Comparison of ENCODE assay signal across 28 cellular contexts in genomic region chr14:47194051-47194450, GRCh38.
DNase-seq lines count a peak whose midpoint lies in the region; ATAC-seq, FAIRE-seq and TF ChIP-seq lines count a peak whose summit lies in the region.
"Had no signal": no experiment of that assay in that cellular context is flagged by ENCODE, and none has a peak within 500 bp of the region (broad histone marks: within the 10 kb centered on the region; RNA-seq: fewer than 3 reads in every experiment).

No MANE protein-coding gene starts in this region.

- POLR2A ChIA-PET in A549 (lab: Yijun Ruan, JAX), result no interaction called here

- peak; percentile 49 for FAIRE-seq in A549 (lab: Jason Lieb, UNC)
- no peak for FAIRE-seq in bronchial epithelial cell (lab: Jason Lieb, UNC)
- peak; percentile 70 for FAIRE-seq in kidney (lab: Jason Lieb, UNC)
- FAIRE-seq: A204.1, D721Med, H1 had no signal

- no peaks in the 10 kb centered on the region for H3K27me3 ChIP-seq in bronchial epithelial cell (ENCODE audit: control insufficient read depth, insufficient read depth, low read length)
- H3K27me3 ChIP-seq: BLaER1 treated with 17β-estradiol and CSF1 and Interleukin-3, amounts not matched to agents 10 nM and 100 nM; cardiac muscle cell; thyroid gland had no signal

- H3K9me3 Mint-ChIP-seq in activated naive CD4-positive, alpha-beta T cell treated with anti-CD3 and anti-CD28 coated beads, Interleukin-2, amount 50 U/mL, for 72 hours, result peaks cover 0 to 5% of the 10 kb centered on the region in 2 donors
- H3K9me3 Mint-ChIP-seq: activated B cell treated with CpG ODN at 0.5 μM for 24 hours; memory B cell; stimulated activated naive CD8-positive, alpha-beta T cell treated with anti-CD3 and anti-CD28 coated beads, Interleukin-15, Interleukin-2, amounts not matched to agents 100 ng/mL and 50 ng/mL, for 24 hours had no signal

- H3K27ac Mint-ChIP-seq in activated naive CD4-positive, alpha-beta T cell treated with anti-CD3 and anti-CD28 coated beads, Interleukin-2, amount 50 U/mL, for 72 hours, result no peak overlapping the region
- H3K27ac Mint-ChIP-seq: activated B cell treated with CpG ODN at 0.5 μM for 24 hours; activated naive CD8-positive, alpha-beta T cell treated with anti-CD3 and anti-CD28 coated beads, Interleukin-2, amount 50 U/mL, for 24 hours; memory B cell; stimulated activated naive CD8-positive, alpha-beta T cell treated with anti-CD3 and anti-CD28 coated beads, Interleukin-15, Interleukin-2, amounts not matched to agents 100 ng/mL and 50 ng/mL, for 24 hours had no signal

- DNase-seq in A549 (ENCODE audit: low read depth in 1 of 2, low spot score in 1 of 2) (no peak), NCI-H226 (peak; percentile 53), bronchial epithelial cell (ENCODE audit: low read depth) (peak; percentile 38), kidney (no peak), NCI-H69 (lab: John Stamatoyannopoulos, UW) (no peak), mesenteric fat pad (ENCODE audit: low spot score) (no peak)
- no peak for DNase-seq in activated naive CD4-positive, alpha-beta T cell treated with anti-CD3 and anti-CD28 coated beads, Interleukin-2, amount 50 U/mL, for 72 hours (ENCODE audit: low spot score in 2 of 2)
- DNase-seq: activated B cell treated with CpG ODN at 0.5 μM for 24 hours; activated CD4-positive, alpha-beta T cell treated with anti-CD3 and anti-CD28 coated beads, Interleukin-2, amount 50 U/mL, for 4 hours; activated effector memory CD4-positive, alpha-beta T cell treated with Interleukin-2 at 50 U/mL for 16 hours; activated naive CD8-positive, alpha-beta T cell treated with anti-CD3 and anti-CD28 coated beads, Interleukin-2, amount 50 U/mL, for 24 hours; erythroblast; NCI-H1417 treated with DMSO at 0.1 percent for 48 hours; NCI-H2171 treated with DMSO at 0.1 percent for 48 hours; NCI-H526; occipital lobe; retina; T1000; thyroid gland had no signal

- H3K9ac ChIP-seq in kidney (ENCODE audit: low read length in 2 of 2), result no peak overlapping the region
- H3K9ac ChIP-seq: BLaER1 treated with 17β-estradiol and CSF1 and Interleukin-3, amounts not matched to agents 10 nM and 100 nM had no signal

- CTCF ChIA-PET in A549 (lab: Yijun Ruan, JAX), result no interaction called here

- no peak for TF ChIP-seq CTCF in A549 (IDR thresholded peaks at IDR 0.05)
- TF ChIP-seq CTCF in bronchial epithelial cell (IDR thresholded peaks at IDR 0.05; ENCODE audit: insufficient read depth, low read length, severe bottlenecking), result no peak
- TF ChIP-seq CTCF in kidney (IDR thresholded peaks at IDR 0.05; ENCODE audit: borderline replicate concordance, extremely low read depth, insufficient read depth), result no peak

- no peak overlapping the region for H3K4me3 ChIP-seq in A549
- H3K4me3 ChIP-seq in bronchial epithelial cell (ENCODE audit: low read depth, low read length), result no peak overlapping the region
- no peak overlapping the region for H3K4me3 ChIP-seq in kidney (ENCODE audit: low read length in 2 of 2)
- H3K4me3 ChIP-seq: BLaER1 treated with 17β-estradiol and CSF1 and Interleukin-3, amounts not matched to agents 10 nM and 100 nM; cardiac muscle cell; thyroid gland had no signal

- 0% methylated on average over 1 of the region's 1 CpG for WGBS in A549 (ENCODE audit: missing lambda C conversion rate)

- no peak for TF ChIP-seq POLR2A in A549 (IDR thresholded peaks at IDR 0.05; ENCODE audit: low read length)

- no peak overlapping the region for H3K4me2 ChIP-seq in A549

- no peak for TF ChIP-seq RAD21 in A549 (conservative IDR thresholded peaks at IDR 0.05 in 1 of 2, IDR thresholded peaks at IDR 0.05 in 1 of 2)

- ATAC-seq in A549 (no peak), HG02571 (IDR thresholded peaks at IDR 0.05; ENCODE audit: unreplicated experiment) (no peak)
- no peak for ATAC-seq in activated naive CD4-positive, alpha-beta T cell treated with anti-CD3 and anti-CD28 coated beads, Interleukin-2, amount 50 U/mL, for 72 hours
- ATAC-seq: activated naive CD8-positive, alpha-beta T cell treated with anti-CD3 and anti-CD28 coated beads, Interleukin-2, amount 50 U/mL, for 24 hours had no signal

- no peaks in the 10 kb centered on the region for H3K4me1 ChIP-seq in A549
- H3K4me1 ChIP-seq in kidney (ENCODE audit: control insufficient read depth in 1 of 2, insufficient read depth in 1 of 2, low read depth in 1 of 2, low read length in 2 of 2), result no peaks in the 10 kb centered on the region
- H3K4me1 ChIP-seq: thyroid gland had no signal

- H3K9me3 ChIP-seq in A549 (no peaks in the 10 kb centered on the region; the same call in 2 of the 3 replicates), kidney (ENCODE audit: control insufficient read depth in 1 of 2, low read length in 2 of 2) (no peaks in the 10 kb centered on the region)
- H3K9me3 ChIP-seq: BLaER1 treated with 17β-estradiol and CSF1 and Interleukin-3, amounts not matched to agents 10 nM and 100 nM; thyroid gland had no signal

- H3K27ac ChIP-seq in A549 (no peak overlapping the region), kidney (ENCODE audit: low read depth in 2 of 2, low read length in 2 of 2) (no peak overlapping the region)
- H3K27ac ChIP-seq: BLaER1 treated with 17β-estradiol and CSF1 and Interleukin-3, amounts not matched to agents 10 nM and 100 nM; cardiac muscle cell; HL-60; thyroid gland had no signal

- no peak for TF ChIP-seq EP300 in A549 (IDR thresholded peaks at IDR 0.05)

- no peaks in the 10 kb centered on the region for H3K36me3 ChIP-seq in bronchial epithelial cell (ENCODE audit: control insufficient read depth, insufficient read depth, low read length)
- no peaks in the 10 kb centered on the region for H3K36me3 ChIP-seq in kidney (ENCODE audit: control insufficient read depth in 1 of 2, insufficient read depth in 2 of 2, low read length in 2 of 2)
- H3K36me3 ChIP-seq: BLaER1 treated with 17β-estradiol and CSF1 and Interleukin-3, amounts not matched to agents 10 nM and 100 nM; cardiac muscle cell; thyroid gland had no signal

- intact Hi-C loops in kidney (cut with DNase I), result no loop called here

- H3K36me3 Mint-ChIP-seq in activated naive CD4-positive, alpha-beta T cell treated with anti-CD3 and anti-CD28 coated beads, Interleukin-2, amount 50 U/mL, for 72 hours, result no peaks in the 10 kb centered on the region
- H3K36me3 Mint-ChIP-seq: memory B cell had no signal

TF ChIP-seq in A549, 52 proteins besides CTCF, POLR2A, EP300 and RAD21:
- no peak for TF ChIP-seq FOSL2 (IDR thresholded peaks at IDR 0.05)
- peak; percentile 14; the same call in 1 of the 2 replicates for TF ChIP-seq FOSL2 (CRISPR knock-in tag; IDR thresholded peaks at IDR 0.05)
- no peak for TF ChIP-seq GATA3 (IDR thresholded peaks at IDR 0.05; ENCODE audit: borderline replicate concordance)
- TF ChIP-seq, protein P1, sequence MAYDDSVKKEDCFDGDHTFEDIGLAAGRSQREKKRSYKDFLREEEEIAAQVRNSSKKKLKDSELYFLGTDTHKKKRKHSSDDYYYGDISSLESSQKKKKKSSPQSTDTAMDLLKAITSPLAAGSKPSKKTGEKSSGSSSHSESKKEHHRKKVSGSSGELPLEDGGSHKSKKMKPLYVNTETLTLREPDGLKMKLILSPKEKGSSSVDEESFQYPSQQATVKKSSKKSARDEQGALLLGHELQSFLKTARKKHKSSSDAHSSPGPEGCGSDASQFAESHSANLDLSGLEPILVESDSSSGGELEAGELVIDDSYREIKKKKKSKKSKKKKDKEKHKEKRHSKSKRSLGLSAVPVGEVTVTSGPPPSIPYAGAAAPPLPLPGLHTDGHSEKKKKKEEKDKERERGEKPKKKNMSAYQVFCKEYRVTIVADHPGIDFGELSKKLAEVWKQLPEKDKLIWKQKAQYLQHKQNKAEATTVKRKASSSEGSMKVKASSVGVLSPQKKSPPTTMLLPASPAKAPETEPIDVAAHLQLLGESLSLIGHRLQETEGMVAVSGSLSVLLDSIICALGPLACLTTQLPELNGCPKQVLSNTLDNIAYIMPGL (CRISPR knock-in tag; IDR thresholded peaks at IDR 0.05; ENCODE audit: borderline replicate concordance), result no peak
- TF ChIP-seq MAFK (IDR thresholded peaks at IDR 0.05; ENCODE audit: partially characterized antibody), result peak; percentile 32
- no peak for TF ChIP-seq EHF (CRISPR knock-in tag; IDR thresholded peaks at IDR 0.05)
- TF ChIP-seq POLR2AphosphoS2 (conservative IDR thresholded peaks at IDR 0.05; ENCODE audit: low read length), result no peak

Comparison
In these comparisons a context has a peak if more than half of its experiments do, and no peak if none do; other contexts are left out.
1. DNase-seq: peak in NCI-H226 (single experiment) and bronchial epithelial cell (single experiment); none in A549 (0 of 2), kidney (single experiment), NCI-H69 (single experiment), activated naive CD4-positive, alpha-beta T cell treated with anti-CD3 and anti-CD28 coated beads, Interleukin-2, amount 50 U/mL, for 72 hours (0 of 2) and mesenteric fat pad (single experiment).